Comparison of ENCODE assay signal across 8 cellular contexts in genomic region chr14:105091335-105092123, GRCh38. TPM values are rescaled to one million over a fixed set of nuclear protein-coding genes. Genes with fewer than 3 reads are reported as not detected.
DNase-seq lines count a peak whose midpoint lies in the region; ATAC-seq and TF ChIP-seq lines count a peak whose summit lies in the region.

No MANE protein-coding gene starts in this region.

- no peaks in the 10 kb centered on the region for H3K27me3 Mint-ChIP-seq in CD4-positive, alpha-beta T cell
- H3K27me3 Mint-ChIP-seq in neural progenitor cell (ENCODE audit: insufficient read depth, low read depth) (peaks cover 22% of the 10 kb centered on the region), glutamatergic neuron (ENCODE audit: unreplicated experiment) (peaks cover 11% of the 10 kb centered on the region)

- DNase-seq in CD4-positive, alpha-beta T cell: no peak
- DNase-seq in NCI-H2107 treated with DMSO at 0.1 percent for 48 hours (lab: John Stamatoyannopoulos, UW; ENCODE audit: unreplicated experiment): peak; percentile 53
- DNase-seq in epithelial cell of esophagus (ENCODE audit: low read depth): peak; percentile 92
- no peak for DNase-seq in neural progenitor cell (ENCODE audit: low spot score)
- no peak for DNase-seq in NCI-H2029 treated with DMSO at 0.1 percent for 48 hours (lab: John Stamatoyannopoulos, UW)
- DNase-seq in glutamatergic neuron: no peak
- DNase-seq in effector CD4-positive, alpha-beta T cell: no peak

- ATAC-seq in CD4-positive, alpha-beta T cell (ENCODE audit: poor library complexity): no peak
- no peak for ATAC-seq in GM18873 (IDR thresholded peaks at IDR 0.05; ENCODE audit: low FRiP score, unreplicated experiment)

- no peak overlapping the region for H3K4me2 ChIP-seq in neural progenitor cell

- H3K27me3 ChIP-seq in CD4-positive, alpha-beta T cell (ENCODE audit: control insufficient read depth, insufficient read depth, low read length): no peaks in the 10 kb centered on the region
- H3K27me3 ChIP-seq in neural progenitor cell: peaks cover 69% of the 10 kb centered on the region

- peaks cover 34% of the 10 kb centered on the region for H3F3A ChIP-seq in neural progenitor cell (ENCODE audit: low read depth)

- H3K79me2 ChIP-seq in neural progenitor cell (ENCODE audit: low read depth): no peaks in the 10 kb centered on the region

- H3K27ac ChIP-seq in CD4-positive, alpha-beta T cell (ENCODE audit: low read depth, low read length): no peak overlapping the region
- no peak overlapping the region for H3K27ac ChIP-seq in neural progenitor cell

- H2AFZ ChIP-seq in neural progenitor cell (replicated peaks): no peak overlapping the region

- H3K27ac Mint-ChIP-seq in CD4-positive, alpha-beta T cell: peak overlapping the region; percentile 68
- H3K27ac Mint-ChIP-seq in neural progenitor cell: peak overlapping the region; percentile 83
- no peak overlapping the region for H3K27ac Mint-ChIP-seq in glutamatergic neuron (ENCODE audit: unreplicated experiment)

- H3K36me3 Mint-ChIP-seq in CD4-positive, alpha-beta T cell (ENCODE audit: low read depth): no peaks in the 10 kb centered on the region
- H3K36me3 Mint-ChIP-seq in neural progenitor cell: no peaks in the 10 kb centered on the region
- H3K36me3 Mint-ChIP-seq in glutamatergic neuron (ENCODE audit: unreplicated experiment): peaks cover 7% of the 10 kb centered on the region

- peaks cover 24% of the 10 kb centered on the region for H3K4me1 Mint-ChIP-seq in CD4-positive, alpha-beta T cell (ENCODE audit: low read depth)
- H3K4me1 Mint-ChIP-seq in neural progenitor cell (peaks cover 17% of the 10 kb centered on the region), glutamatergic neuron (ENCODE audit: low read depth, unreplicated experiment) (peaks cover 2% of the 10 kb centered on the region)

- CTCF ChIA-PET in CD4-positive, alpha-beta T cell (lab: Charles Lee): interaction anchor here (1.5 to 3.1 kb wide), 4 partner anchors 27 to 103 kb away, joined by 3 to 49 read pairs (median 24); partner anchors contain the start of gene GPR132

- peaks cover 16% of the 10 kb centered on the region for H3K4me1 ChIP-seq in neural progenitor cell

- H3K4me3 Mint-ChIP-seq in CD4-positive, alpha-beta T cell: peak overlapping the region; percentile 83
- H3K4me3 Mint-ChIP-seq in neural progenitor cell: peak overlapping the region; percentile 84
- H3K4me3 Mint-ChIP-seq in glutamatergic neuron (ENCODE audit: unreplicated experiment): no peak overlapping the region

- intact Hi-C loops in CD4-positive, alpha-beta T cell (cut with DNase I, micrococcal nuclease): loop anchor here in 1 of 2 experiments (1.0 to 5.0 kb wide), 4 partner anchors 76 to 437 kb away; partner anchors contain the start of genes BRF1, JAG2 and NUDT14

- no peaks in the 10 kb centered on the region for H3K9me3 Mint-ChIP-seq in CD4-positive, alpha-beta T cell
- H3K9me3 Mint-ChIP-seq in neural progenitor cell (peaks cover 3% of the 10 kb centered on the region), glutamatergic neuron (ENCODE audit: unreplicated experiment) (peaks cover 7% of the 10 kb centered on the region)

- POLR2A ChIA-PET in CD4-positive, alpha-beta T cell (lab: Charles Lee): interaction anchor here (1.6 to 3.5 kb wide), 2 partner anchors 26 to 32 kb away, joined by 5 to 12 read pairs; partner anchors contain the start of gene GPR132

- H4K20me1 ChIP-seq in neural progenitor cell (ENCODE audit: low read depth): peaks cover 36% of the 10 kb centered on the region

- H3K4me3 ChIP-seq in epithelial cell of esophagus (ENCODE audit: low read length): peak overlapping the region; percentile 48
- no peak overlapping the region for H3K4me3 ChIP-seq in neural progenitor cell

- TF ChIP-seq CTCF in CD4-positive, alpha-beta T cell (IDR thresholded peaks at IDR 0.05): no peak
- no peak for TF ChIP-seq CTCF in epithelial cell of esophagus (IDR thresholded peaks at IDR 0.05; ENCODE audit: insufficient read depth, low read depth, low read length, missing control alignments)
- TF ChIP-seq CTCF in neural progenitor cell (IDR thresholded peaks at IDR 0.05): no peak
- TF ChIP-seq CTCF in glutamatergic neuron (IDR thresholded peaks at IDR 0.05; ENCODE audit: partially characterized antibody, unreplicated experiment): no peak

- H3K9ac ChIP-seq in neural progenitor cell: no peak overlapping the region

- H3K36me3 ChIP-seq in neural progenitor cell: no peaks in the 10 kb centered on the region

- H3K9me3 ChIP-seq in CD4-positive, alpha-beta T cell (ENCODE audit: control insufficient read depth, low read length): no peaks in the 10 kb centered on the region
- H3K9me3 ChIP-seq in neural progenitor cell (ENCODE audit: low read depth): no peaks in the 10 kb centered on the region

RNA-seq across cellular contexts. Expression of gene GPR132, which starts 26.3 kb away (rescaled TPM):
- 10 to 100 TPM; 64.4 to 66.7 TPM for total RNA-seq in CD4-positive, alpha-beta T cell
- 0.22 and 0.51 TPM in 2 replicates for total RNA-seq in neural progenitor cell (ENCODE audit: low replicate concordance)
- total RNA-seq in glutamatergic neuron (ENCODE audit: unreplicated experiment): not detected

Comparison
In these comparisons a context has a peak if more than half of its experiments do, and no peak if none do; other contexts are left out.
1. DNase-seq: peak in NCI-H2107 treated with DMSO at 0.1 percent for 48 hours (single experiment) and epithelial cell of esophagus (single experiment); none in CD4-positive, alpha-beta T cell (0 of 10), neural progenitor cell (single experiment), NCI-H2029 treated with DMSO at 0.1 percent for 48 hours (single experiment), glutamatergic neuron (single experiment) and effector CD4-positive, alpha-beta T cell (single experiment).
2. RNA of gene GPR132, which starts 26.3 kb away (total RNA-seq): 64.4 to 66.7 TPM in CD4-positive, alpha-beta T cell; 0.22 to 0.51 TPM in neural progenitor cell and not detected in glutamatergic neuron (single experiment); every median in the first group is over 10 times any median in the second.